10 cellular contexts compared by ENCODE assay signal in the genomic region with DNA sequence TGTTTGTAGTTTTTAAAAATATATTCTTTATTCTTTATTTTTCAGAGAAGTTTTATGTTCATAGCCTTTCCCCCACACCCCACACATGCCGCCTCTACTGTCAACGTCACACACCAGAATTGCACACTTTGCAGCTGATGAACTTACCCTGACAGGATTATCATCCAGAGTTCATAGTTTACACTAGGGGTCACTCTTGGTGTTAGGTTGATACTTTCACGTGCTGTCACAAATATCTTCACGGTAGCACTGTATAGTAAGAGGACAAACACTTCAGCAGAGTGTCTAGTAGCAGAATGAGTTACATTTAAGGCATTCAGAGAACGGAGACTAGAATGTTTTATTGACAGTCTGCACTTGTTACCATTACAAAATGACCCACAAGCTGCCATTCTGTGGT. TPM values are rescaled to one million over a fixed set of nuclear protein-coding genes. Genes with fewer than 3 reads are reported as not detected.
A peak's percentile ranks its signal among the peaks of the same experiment; 100 is the strongest.
DNase-seq lines count a peak whose midpoint lies in the region; ATAC-seq and TF ChIP-seq lines count a peak whose summit lies in the region.
"Had no signal": no experiment of that assay in that cellular context is flagged by ENCODE, and none has a peak within 500 bp of the region (broad histone marks: within the 10 kb centered on the region; RNA-seq: fewer than 3 reads in every experiment).

No MANE protein-coding gene starts in this region.

- H3K27ac ChIP-seq in psoas muscle, result no peak overlapping the region
- no peak overlapping the region for H3K27ac ChIP-seq in vagina

- H3K27me3 ChIP-seq in Caco-2 (replicated peaks; ENCODE audit: control insufficient read depth, insufficient read depth, low read length) (no peaks in the 10 kb centered on the region), psoas muscle (ENCODE audit: insufficient read depth in 3 of 3, low read length in 2 of 3) (no peaks in the 10 kb centered on the region), vagina (no peaks in the 10 kb centered on the region)

- H3K36me3 ChIP-seq in Caco-2 (ENCODE audit: control insufficient read depth, insufficient read depth, low read length), result no peaks in the 10 kb centered on the region
- no peaks in the 10 kb centered on the region for H3K36me3 ChIP-seq in psoas muscle (ENCODE audit: insufficient read depth in 1 of 2, low read depth in 1 of 2)
- no peaks in the 10 kb centered on the region for H3K36me3 ChIP-seq in vagina

- H3K27ac Mint-ChIP-seq in Caco-2 (ENCODE audit: unreplicated experiment), result peak overlapping the region; percentile 54

- POLR2A ChIA-PET in Caco-2 (lab: Charles Lee), result interaction anchor here (0.6 to 1.2 kb wide), 2 partner anchors 46 to 164 kb away, joined by 3 to 5 read pairs; no protein-coding TSS in a partner anchor
- POLR2A ChIA-PET in HEK293T (lab: Yijun Ruan, JAX), result no interaction called here

- ATAC-seq in psoas muscle, result no peak

- peaks cover 27% of the 10 kb centered on the region for H3K4me1 Mint-ChIP-seq in Caco-2 (ENCODE audit: low read depth, unreplicated experiment)

- DNase-seq in Caco-2, result peak in 1 of 2 experiments; percentile 62
- DNase-seq in HEK293T (ENCODE audit: extremely low spot score), result peak; percentile 14
- peak; percentile 51 for DNase-seq in RKO (ENCODE audit: low spot score)
- DNase-seq in kidney tubule cell (ENCODE audit: low spot score), result peak; percentile 8
- DNase-seq in KG1 (lab: John Stamatoyannopoulos, UW), result no peak
- no peak for DNase-seq in stimulated activated CD4-positive, alpha-beta T cell treated with anti-CD3 and anti-CD28 coated beads, Interleukin-4, amount 100 ng/mL, for 24 hours
- no peak for DNase-seq in psoas muscle
- no peak for DNase-seq in vagina (ENCODE audit: extremely low spot score in 2 of 2)
- DNase-seq: stimulated activated CD4-positive, alpha-beta T cell treated with anti-CD3 and anti-CD28 coated beads, Interleukin-4, amount 100 ng/mL, for 1 hour had no signal

- H3K9me3 ChIP-seq in Caco-2 (no peaks in the 10 kb centered on the region), psoas muscle (no peaks in the 10 kb centered on the region), vagina (no peaks in the 10 kb centered on the region)

- WGBS in psoas muscle, 3 donors, result 11 to 18% (median 15%) methylated on average over 5 of the region's 5 CpGs

- CTCF ChIA-PET in Caco-2 (lab: Charles Lee), result interaction anchor here (0.6 to 1.7 kb wide), 7 partner anchors 11 to 318 kb away, joined by 3 to 13 read pairs (median 5); no protein-coding TSS in a partner anchor
- CTCF ChIA-PET in HEK293T (lab: Yijun Ruan, JAX), result interaction anchor here (0.6 to 1.3 kb wide), 6 partner anchors 15 to 118 kb away, joined by 3 to 5 read pairs (median 3); no protein-coding TSS in a partner anchor

- H3K4me1 ChIP-seq in Caco-2 (peaks cover 10% of the 10 kb centered on the region), psoas muscle (no peaks in the 10 kb centered on the region), vagina (no peaks in the 10 kb centered on the region)

- TF ChIP-seq CTCF in Caco-2 (IDR thresholded peaks at IDR 0.05; ENCODE audit: insufficient read depth in 1 of 2, low read depth in 1 of 2, low read length in 1 of 2, severe bottlenecking in 1 of 2, unreplicated experiment in 1 of 2) (peak; percentile 45 to 72), psoas muscle (IDR thresholded peaks at IDR 0.05) (no peak), vagina (IDR thresholded peaks at IDR 0.05) (no peak)

- H3K36me3 Mint-ChIP-seq in Caco-2 (ENCODE audit: insufficient read depth, unreplicated experiment), result peaks cover 17% of the 10 kb centered on the region

- no TSS peak for BruUV-seq in Caco-2 (replicated peaks; lab: Mats Ljungman, UMichigan)

- TF ChIP-seq POLR2A in vagina (IDR thresholded peaks at IDR 0.05), result no peak

- H3K27me3 Mint-ChIP-seq in Caco-2 (ENCODE audit: insufficient read depth, unreplicated experiment), result no peaks in the 10 kb centered on the region

- no peak overlapping the region for H3K4me3 Mint-ChIP-seq in Caco-2 (ENCODE audit: unreplicated experiment)

- H3K4me3 ChIP-seq in Caco-2 (ENCODE audit: low read depth, low read length) (no peak overlapping the region), psoas muscle (no peak overlapping the region), vagina (no peak overlapping the region)

- peaks cover 10% of the 10 kb centered on the region for H3K9me3 Mint-ChIP-seq in Caco-2 (ENCODE audit: unreplicated experiment)

- intact Hi-C loops in Caco-2 (cut with micrococcal nuclease; ENCODE audit: unreplicated experiment) (loop anchor here (1.0 kb wide), 2 partner anchors 39 to 91 kb away; no protein-coding TSS in a partner anchor), psoas muscle (cut with DNase I) (no loop called here), vagina (cut with DNase I) (no loop called here)

TF ChIP-seq in HEK293T, 16 proteins besides CTCF, POLR2A, EP300 and RAD21:
- TF ChIP-seq FOXM1 (IDR thresholded peaks at IDR 0.05; ENCODE audit: borderline replicate concordance) (no peak), HDGF (IDR thresholded peaks at IDR 0.05; ENCODE audit: borderline replicate concordance) (no peak), BHLHE40 (IDR thresholded peaks at IDR 0.05; ENCODE audit: borderline replicate concordance) (no peak), ZNF384 (IDR thresholded peaks at IDR 0.05) (no peak), FOXA1 (IDR thresholded peaks at IDR 0.05) (no peak), ELF4 (IDR thresholded peaks at IDR 0.05) (no peak), SP1 (IDR thresholded peaks at IDR 0.05) (no peak), TARDBP (IDR thresholded peaks at IDR 0.05) (no peak), SUZ12 (IDR thresholded peaks at IDR 0.05) (no peak), LEF1 (IDR thresholded peaks at IDR 0.05; ENCODE audit: borderline replicate concordance) (no peak), L3MBTL2 (conservative IDR thresholded peaks at IDR 0.05) (no peak), CTBP1 (IDR thresholded peaks at IDR 0.05; ENCODE audit: borderline replicate concordance) (no peak), ARNT (IDR thresholded peaks at IDR 0.05) (no peak), NFRKB (IDR thresholded peaks at IDR 0.05) (no peak), FOXK2 (IDR thresholded peaks at IDR 0.05) (no peak)
- TF ChIP-seq, protein P1, sequence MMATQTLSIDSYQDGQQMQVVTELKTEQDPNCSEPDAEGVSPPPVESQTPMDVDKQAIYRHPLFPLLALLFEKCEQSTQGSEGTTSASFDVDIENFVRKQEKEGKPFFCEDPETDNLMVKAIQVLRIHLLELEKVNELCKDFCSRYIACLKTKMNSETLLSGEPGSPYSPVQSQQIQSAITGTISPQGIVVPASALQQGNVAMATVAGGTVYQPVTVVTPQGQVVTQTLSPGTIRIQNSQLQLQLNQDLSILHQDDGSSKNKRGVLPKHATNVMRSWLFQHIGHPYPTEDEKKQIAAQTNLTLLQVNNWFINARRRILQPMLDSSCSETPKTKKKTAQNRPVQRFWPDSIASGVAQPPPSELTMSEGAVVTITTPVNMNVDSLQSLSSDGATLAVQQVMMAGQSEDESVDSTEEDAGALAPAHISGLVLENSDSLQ (IDR thresholded peaks at IDR 0.05), result no peak

RNA-seq across cellular contexts. Expression of gene DPPA3, which starts 5.2 kb away (rescaled TPM):
- total RNA-seq in Caco-2 (2022) (31.8 and 40.0 TPM in 2 replicates), psoas muscle (not detected), vagina (not detected)
- not detected for polyA plus RNA-seq in psoas muscle
- total RNA-seq: mononuclear cell had no signal

RNA-seq across cellular contexts. Expression of gene GDF3, which starts 20.8 kb away (rescaled TPM):
- total RNA-seq in Caco-2 (2022), result 0.41 TPM in 1 of 2 replicates, not detected in the other
- total RNA-seq in psoas muscle, result under 1 TPM in 1 of 4 donors, not detected in 3; 0.30 TPM
- polyA plus RNA-seq in psoas muscle, result under 1 TPM; 0.04 to 0.37 (median 0.05) TPM
- not detected for total RNA-seq in vagina
- total RNA-seq: mononuclear cell had no signal

RNA-seq across cellular contexts. Expression of gene CLEC4C, which starts 30.8 kb away (rescaled TPM):
- not detected in 2 replicates for total RNA-seq in Caco-2 (2022)
- total RNA-seq in psoas muscle, result not detected
- polyA plus RNA-seq in psoas muscle, result not detected
- total RNA-seq in vagina, result not detected

RNA-seq across cellular contexts. Expression of gene NANOGNB, which starts 48.6 kb away (rescaled TPM):
- total RNA-seq in Caco-2 (2022) (not detected in 2 replicates), psoas muscle (not detected), vagina (not detected)
- not detected for polyA plus RNA-seq in psoas muscle
- total RNA-seq: mononuclear cell had no signal

RNA-seq across cellular contexts. Expression of gene APOBEC1, which starts 50.7 kb away (rescaled TPM):
- total RNA-seq in Caco-2 (2022), result not detected in 2 replicates
- not detected for total RNA-seq in psoas muscle
- under 1 TPM in 1 of 3 donors, not detected in 2; 0.18 TPM for polyA plus RNA-seq in psoas muscle
- not detected for total RNA-seq in vagina
- total RNA-seq: mononuclear cell had no signal

Comparison
In these comparisons a context has a peak if more than half of its experiments do, and no peak if none do; other contexts are left out.
1. DNase-seq: peak in HEK293T (single experiment), RKO (single experiment) and kidney tubule cell (single experiment); none in KG1 (single experiment), stimulated activated CD4-positive, alpha-beta T cell treated with anti-CD3 and anti-CD28 coated beads, Interleukin-4, amount 100 ng/mL, for 24 hours (single experiment), psoas muscle (0 of 2) and vagina (0 of 2).
2. CTCF ChIP-seq: peak in Caco-2 (2 of 2); none in psoas muscle (single experiment) and vagina (0 of 3).
3. RNA of gene DPPA3, which starts 5.2 kb away (total RNA-seq): 31.8 to 40.0 TPM in Caco-2; not detected in psoas muscle and not detected in vagina (single experiment); every median in the first group is over 10 times any median in the second.